ENCODE assay signal across 13 cellular contexts in genomic region chr3:119774419-119774818, GRCh38. TPM values are rescaled to one million over a fixed set of nuclear protein-coding genes. Genes with fewer than 3 reads are reported as not detected.
A peak's percentile ranks its signal among the peaks of the same experiment; 100 is the strongest.
DNase-seq lines count a peak whose midpoint lies in the region; ATAC-seq, FAIRE-seq and TF ChIP-seq lines count a peak whose summit lies in the region.
"Had no signal": no experiment of that assay in that cellular context is flagged by ENCODE, and none has a peak within 500 bp of the region (broad histone marks: within the 10 kb centered on the region; RNA-seq: fewer than 3 reads in every experiment).

No MANE protein-coding gene starts in this region.

- peaks cover 9% of the 10 kb centered on the region for H3K36me3 Mint-ChIP-seq in nephron progenitor cell (ENCODE audit: low read depth)
- H3K36me3 Mint-ChIP-seq: activated naive CD4-positive, alpha-beta T cell treated with anti-CD3 and anti-CD28 coated beads, Interleukin-2, amount 10 ng/mL, durations not matched to agents 7 days and 5 days had no signal

- H3K36me3 ChIP-seq in heart left ventricle, result no peaks in the 10 kb centered on the region

- H3K4me3 Mint-ChIP-seq in nephron progenitor cell, result no peak overlapping the region
- H3K4me3 Mint-ChIP-seq: activated naive CD4-positive, alpha-beta T cell treated with anti-CD3 and anti-CD28 coated beads, Interleukin-2, amount 10 ng/mL, durations not matched to agents 7 days and 5 days had no signal

- no peaks in the 10 kb centered on the region for H3K27me3 ChIP-seq in heart left ventricle

- H3K9me3 ChIP-seq in heart left ventricle, result peaks cover 0 to 15% (median 1%) of the 10 kb centered on the region in 12 donors

- no peak overlapping the region for H3K27ac Mint-ChIP-seq in nephron progenitor cell
- H3K27ac Mint-ChIP-seq: activated naive CD4-positive, alpha-beta T cell treated with anti-CD3 and anti-CD28 coated beads, Interleukin-2, amount 10 ng/mL, durations not matched to agents 7 days and 5 days had no signal

- WGBS in heart left ventricle, 4 donors, result 54 to 58% (median 56%) methylated on average over 2 of the region's 2 CpGs

- H3K4me1 Mint-ChIP-seq in nephron progenitor cell, result no peaks in the 10 kb centered on the region
- H3K4me1 Mint-ChIP-seq: activated naive CD4-positive, alpha-beta T cell treated with anti-CD3 and anti-CD28 coated beads, Interleukin-2, amount 10 ng/mL, durations not matched to agents 7 days and 5 days had no signal

- H3K4me1 ChIP-seq in heart left ventricle, result peaks cover 0 to 11% (median 0%) of the 10 kb centered on the region in 12 donors

- H3K27me3 Mint-ChIP-seq in nephron progenitor cell (ENCODE audit: low read depth, poor library complexity), result peaks cover 4% of the 10 kb centered on the region

- no peak for TF ChIP-seq POLR2A in GM12892 (IDR thresholded peaks at IDR 0.05; ENCODE audit: low read depth, low read length)
- TF ChIP-seq POLR2A in heart left ventricle (IDR thresholded peaks at IDR 0.05), result no peak

- H3K4me3 ChIP-seq in heart left ventricle, result no peak overlapping the region

- peak; percentile 94 for ATAC-seq in GM19395 (IDR thresholded peaks at IDR 0.05; ENCODE audit: unreplicated experiment)
- ATAC-seq in HG02884 (IDR thresholded peaks at IDR 0.05; ENCODE audit: unreplicated experiment), result peak; percentile 69
- no peak for ATAC-seq in heart left ventricle

- peaks cover 23% of the 10 kb centered on the region for H3K9me3 Mint-ChIP-seq in nephron progenitor cell

- FAIRE-seq in GM12892 (lab: Jason Lieb, UNC), result peak; percentile 78

- intact Hi-C loops in heart left ventricle (cut with DNase I), result no loop called here

- no peak for DNase-seq in GM12892 (ENCODE audit: insufficient read length)
- DNase-seq in NOMO-1 treated with DMSO at 0.1 percent for 48 hours (lab: John Stamatoyannopoulos, UW; ENCODE audit: unreplicated experiment), result peak; percentile 88
- no peak for DNase-seq in heart left ventricle
- no peak for DNase-seq in SW 1271 (lab: John Stamatoyannopoulos, UW)
- DNase-seq in nephron progenitor cell, result no peak
- no peak for DNase-seq in mucosa of gallbladder (ENCODE audit: low spot score)
- DNase-seq: activated naive CD4-positive, alpha-beta T cell treated with anti-CD3 and anti-CD28 coated beads, Interleukin-2, amount 10 ng/mL, durations not matched to agents 7 days and 5 days; DND-41; NCI-H1105; NCI-H748 treated with DMSO at 0.1 percent for 48 hours had no signal

- no peak overlapping the region for H3K27ac ChIP-seq in heart left ventricle

- no peak for TF ChIP-seq CTCF in heart left ventricle (IDR thresholded peaks at IDR 0.05)
- no peak for TF ChIP-seq CTCF in nephron progenitor cell (IDR thresholded peaks at IDR 0.05)

RNA-seq across cellular contexts. Expression of gene NR1I2, which starts 7.5 kb away (rescaled TPM):
- 1.1 TPM for polyA plus RNA-seq in GM12892 (2012; ENCODE audit: missing spikeins)
- total RNA-seq in heart left ventricle (under 1 TPM in 6 of 9 donors, not detected in 3; 0.07 to 0.29 (median 0.16) TPM), mucosa of gallbladder (106 TPM)
- polyA plus RNA-seq in heart left ventricle, result under 1 TPM in 1 of 2 donors, not detected in 1; 0.11 TPM
- total RNA-seq: chondrocyte had no signal

Comparison
In these comparisons a context has a peak if more than half of its experiments do, and no peak if none do; other contexts are left out.
1. ATAC-seq: peak in GM19395 (single experiment) and HG02884 (single experiment); none in heart left ventricle (0 of 4).
2. RNA of gene NR1I2, which starts 7.5 kb away (total RNA-seq): 106 TPM in mucosa of gallbladder (single experiment); 0.07 to 0.29 TPM in heart left ventricle; every median in the first group is over 10 times any median in the second.